In the genomic region with DNA sequence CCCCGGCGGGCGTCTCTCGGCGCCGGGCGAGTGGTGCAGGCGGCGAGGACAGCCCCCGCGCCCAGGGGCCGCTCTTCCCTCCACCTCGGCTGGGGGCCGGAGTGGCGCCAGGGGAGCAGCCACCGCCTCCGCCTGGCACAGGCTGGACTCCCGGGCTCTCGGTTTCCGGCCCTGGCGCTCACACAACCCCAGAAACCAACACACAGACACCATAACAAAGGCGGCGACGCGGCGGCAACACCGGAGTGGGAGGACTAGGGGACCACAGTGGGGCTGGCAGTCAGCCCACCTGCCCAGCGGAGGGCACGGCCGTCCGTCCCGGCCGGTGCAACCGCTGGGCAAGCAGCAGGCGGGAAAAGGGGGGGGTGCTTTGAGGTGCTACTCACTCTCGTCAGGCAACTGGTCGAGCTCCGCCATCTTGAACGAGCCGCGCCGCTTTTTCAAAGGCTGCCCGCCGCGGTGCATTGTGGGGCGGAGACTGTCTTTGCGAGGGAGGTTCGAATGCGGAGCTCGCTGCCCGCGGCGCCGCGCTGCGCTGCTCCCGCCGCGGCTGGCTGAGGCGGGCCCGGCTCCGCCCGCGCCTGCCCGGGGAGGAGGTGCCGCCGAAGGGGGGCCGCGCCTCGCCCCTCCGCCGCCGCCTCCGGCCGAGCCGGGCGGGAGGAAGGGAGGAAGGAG, we compare ENCODE assay signal across 1 cellular context.
TF ChIP-seq lines count a peak whose summit lies in the region.

LIN9 (minus strand) TSS at position 442 of the 675 bp plus-strand sequence; CDS start at position 417, 25 bp downstream.

TF ChIP-seq in GM12878, 131 proteins besides CTCF, POLR2A, EP300 and RAD21 (continued from another document):
- TF ChIP-seq E4F1 (IDR thresholded peaks at IDR 0.05; ENCODE audit: borderline replicate concordance, partially characterized antibody) (no peak), MAX (IDR thresholded peaks at IDR 0.05; ENCODE audit: low read depth, low read length) (peak; percentile 88), ZNF217 (IDR thresholded peaks at IDR 0.05) (no peak)
